15 cellular contexts compared by ENCODE assay signal in the genomic region with DNA sequence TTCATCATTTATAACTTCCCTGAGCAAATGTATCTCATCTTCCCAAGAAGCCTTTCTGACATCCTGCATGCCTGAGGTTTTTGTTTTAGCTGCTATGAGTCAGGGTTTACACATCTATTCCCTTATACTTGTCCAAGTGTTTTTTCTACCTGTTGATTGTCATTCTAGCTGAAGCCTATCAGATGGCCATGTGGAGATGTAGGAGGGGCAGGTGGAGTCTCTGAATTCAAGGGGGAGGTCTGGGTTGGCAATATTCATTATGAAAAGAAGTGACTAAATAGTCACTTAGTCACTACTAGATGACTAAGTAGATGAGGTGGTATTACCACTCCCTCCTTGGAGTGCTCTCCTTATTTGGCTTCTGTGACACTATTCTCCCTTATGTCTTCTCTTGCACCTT. TPM values are rescaled to one million over a fixed set of nuclear protein-coding genes. Genes with fewer than 3 reads are reported as not detected.
DNase-seq lines count a peak whose midpoint lies in the region; ATAC-seq, FAIRE-seq and TF ChIP-seq lines count a peak whose summit lies in the region.
"Had no signal": no experiment of that assay in that cellular context is flagged by ENCODE, and none has a peak within 500 bp of the region (broad histone marks: within the 10 kb centered on the region; RNA-seq: fewer than 3 reads in every experiment).

No MANE protein-coding gene starts in this region.

- H3K36me3 Mint-ChIP-seq in naive thymus-derived CD8-positive, alpha-beta T cell = no peaks in the 10 kb centered on the region
- H3K36me3 Mint-ChIP-seq: memory B cell; stimulated activated naive B cell treated with anti-CD40 and anti-IgM and Interleukin-4, amounts not matched to agents 10 μg/mL and 1 μg/mL and 100 μg/mL, for 72 hours had no signal

- peaks cover 0 to 5% (median 0%) of the 10 kb centered on the region in 4 donors for H3K4me1 Mint-ChIP-seq in naive thymus-derived CD8-positive, alpha-beta T cell
- H3K4me1 Mint-ChIP-seq: memory B cell; stimulated activated naive B cell treated with anti-CD40 and anti-IgM and Interleukin-4, amounts not matched to agents 10 μg/mL and 1 μg/mL and 100 μg/mL, for 72 hours had no signal

- no peaks in the 10 kb centered on the region for H3K9me3 ChIP-seq in HepG2 (ENCODE audit: low read length)
- H3K9me3 ChIP-seq in right lobe of liver = no peaks in the 10 kb centered on the region
- H3K9me3 ChIP-seq in testis = no peaks in the 10 kb centered on the region

- no peak for FAIRE-seq in HepG2 (lab: Jason Lieb, UNC)

- in situ Hi-C loops in HepG2 (cut with HindIII; ENCODE audit: extremely low pct_ligation_motif_present, low pct_unique_long_range_greater_than_20kb) = no loop called here

- no peaks in the 10 kb centered on the region for H3K79me2 ChIP-seq in HepG2 (ENCODE audit: insufficient read depth, low read length)

- ATAC-seq in HepG2 (no peak), right lobe of liver (no peak)
- peak; percentile 99 for ATAC-seq in stimulated activated naive CD8-positive, alpha-beta T cell treated with anti-CD3 and anti-CD28 coated beads, Interleukin-15, Interleukin-2, amounts not matched to agents 100 U/mL and 50 U/mL, for 24 hours
- no peak for ATAC-seq in naive thymus-derived CD8-positive, alpha-beta T cell
- ATAC-seq: sciatic nerve; stimulated activated naive B cell treated with anti-CD40 and anti-IgM and Interleukin-4, amounts not matched to agents 10 μg/mL and 1 μg/mL and 100 μg/mL, for 72 hours had no signal

- CTCF ChIA-PET in HepG2 (lab: Yijun Ruan, JAX; ENCODE audit: low intra/inter-chr PET ratio, low total read pairs) (no interaction called here), RWPE1 (lab: Yijun Ruan, JAX) (no interaction called here)

- H3K4me1 ChIP-seq in HepG2 (ENCODE audit: insufficient read depth, low read length) (no peaks in the 10 kb centered on the region), right lobe of liver (no peaks in the 10 kb centered on the region), testis (no peaks in the 10 kb centered on the region)

- TF ChIP-seq EP300 in HepG2 (IDR thresholded peaks at IDR 0.05; ENCODE audit: low read depth in 2 of 2, low read length in 2 of 2) (no peak), HepG2 (CRISPR knock-in tag; IDR thresholded peaks at IDR 0.05; ENCODE audit: borderline replicate concordance) (no peak)

- POLR2A ChIA-PET in HepG2 (lab: Yijun Ruan, JAX) = no interaction called here
- POLR2A ChIA-PET in RWPE1 (lab: Yijun Ruan, JAX; ENCODE audit: low non-redundant PET) = no interaction called here
- POLR2A ChIA-PET in naive thymus-derived CD8-positive, alpha-beta T cell (lab: Charles Lee) = interaction anchor here (0.7 kb wide), 1 partner anchor 973 kb away, joined by 6 read pairs; no protein-coding TSS in a partner anchor

- peak overlapping the region in 1 of 10 donors; percentile 10 for H3K27ac Mint-ChIP-seq in naive thymus-derived CD8-positive, alpha-beta T cell
- H3K27ac Mint-ChIP-seq: memory B cell; stimulated activated naive B cell treated with anti-CD40 and anti-IgM and Interleukin-4, amounts not matched to agents 10 μg/mL and 1 μg/mL and 100 μg/mL, for 72 hours had no signal

- no peak overlapping the region for H3K4me3 ChIP-seq in HepG2 (replicated peaks in 1 of 3; ENCODE audit: insufficient read depth in 1 of 3, low read depth in 2 of 3, low read length in 3 of 3)
- no peak overlapping the region for H3K4me3 ChIP-seq in right lobe of liver
- no peak overlapping the region for H3K4me3 ChIP-seq in foreskin fibroblast (ENCODE audit: low read depth in 1 of 2, low read length in 2 of 2)
- no peak overlapping the region for H3K4me3 ChIP-seq in testis
- H3K4me3 ChIP-seq: cardiac muscle cell had no signal

- peaks cover 0 to 10% of the 10 kb centered on the region in 2 experiments; a peak in 1 of 5 replicates for H3K27me3 ChIP-seq in HepG2 (ENCODE audit: control insufficient read depth in 1 of 2, insufficient read depth in 2 of 2, low read length in 2 of 2)
- no peaks in the 10 kb centered on the region for H3K27me3 ChIP-seq in right lobe of liver
- H3K27me3 ChIP-seq in testis = no peaks in the 10 kb centered on the region
- H3K27me3 ChIP-seq: cardiac muscle cell had no signal

- no peak overlapping the region for H3K9ac ChIP-seq in HepG2 (ENCODE audit: insufficient read depth, low read depth, low read length)

- DNase-seq in HepG2 (ENCODE audit: low spot score) = no peak
- no peak for DNase-seq in right lobe of liver
- peak; percentile 86 for DNase-seq in RWPE1 (ENCODE audit: low spot score)
- DNase-seq in foreskin fibroblast = peak; percentile 31 to 63
- DNase-seq in stimulated activated naive CD8-positive, alpha-beta T cell treated with anti-CD3 and anti-CD28 coated beads, Interleukin-15, Interleukin-2, amounts not matched to agents 100 U/mL and 50 U/mL, for 24 hours = no peak
- DNase-seq in naive thymus-derived CD8-positive, alpha-beta T cell = no peak
- no peak for DNase-seq in effector CD4-positive, alpha-beta T cell
- DNase-seq in testis = no peak
- DNase-seq: NCI-H748 treated with DMSO at 0.1 percent for 48 hours; stimulated activated naive B cell treated with anti-CD40 and anti-IgM and Interleukin-4, amounts not matched to agents 10 μg/mL and 1 μg/mL and 100 μg/mL, for 72 hours had no signal

- no peaks in the 10 kb centered on the region for H4K20me1 ChIP-seq in HepG2 (ENCODE audit: insufficient read depth, low read length)

- H3K36me3 ChIP-seq in HepG2 (replicated peaks in 1 of 2; ENCODE audit: control insufficient read depth in 1 of 2, insufficient read depth in 2 of 2, low read length in 2 of 2) = no peaks in the 10 kb centered on the region
- H3K36me3 ChIP-seq in right lobe of liver = no peaks in the 10 kb centered on the region
- no peaks in the 10 kb centered on the region for H3K36me3 ChIP-seq in testis (ENCODE audit: low read depth, missing control alignments)
- H3K36me3 ChIP-seq: cardiac muscle cell had no signal

- H3K27ac ChIP-seq in HepG2 (ENCODE audit: extremely low read length, insufficient read depth, low read length) (no peak overlapping the region), right lobe of liver (no peak overlapping the region), RWPE1 (no peak overlapping the region), testis (no peak overlapping the region)
- H3K27ac ChIP-seq: C4-2B, cardiac muscle cell had no signal

- H2AFZ ChIP-seq in HepG2 (ENCODE audit: low read length) = no peak overlapping the region

- TF ChIP-seq RAD21 in HepG2 (CRISPR knock-in tag; IDR thresholded peaks at IDR 0.05) = no peak

- peaks cover 8 to 16% (median 11%) of the 10 kb centered on the region in 5 donors for H3K27me3 Mint-ChIP-seq in naive thymus-derived CD8-positive, alpha-beta T cell

- H3K4me3 Mint-ChIP-seq in naive thymus-derived CD8-positive, alpha-beta T cell = no peak overlapping the region
- H3K4me3 Mint-ChIP-seq: memory B cell; stimulated activated naive B cell treated with anti-CD40 and anti-IgM and Interleukin-4, amounts not matched to agents 10 μg/mL and 1 μg/mL and 100 μg/mL, for 72 hours had no signal

- no TSS peak for BruUV-seq in HepG2 (replicated peaks; lab: Mats Ljungman, UMichigan)

- intact Hi-C loops in HepG2 (cut with micrococcal nuclease; ENCODE audit: unreplicated experiment) (no loop called here), right lobe of liver (cut with DNase I) (no loop called here), testis (cut with DNase I; ENCODE audit: low total_unique reads) (no loop called here)

- TF ChIP-seq CTCF in HepG2 (CRISPR knock-in tag; IDR thresholded peaks at IDR 0.05) (no peak), right lobe of liver (IDR thresholded peaks at IDR 0.05) (no peak), RWPE1 (conservative IDR thresholded peaks at IDR 0.05; ENCODE audit: low read depth) (no peak), foreskin fibroblast (IDR thresholded peaks at IDR 0.05; ENCODE audit: low read depth, low read length) (no peak), testis (IDR thresholded peaks at IDR 0.05) (no peak)

- no peak for TF ChIP-seq POLR2A in HepG2 (IDR thresholded peaks at IDR 0.05; ENCODE audit: insufficient read depth in 1 of 2, low read depth in 2 of 2, low read length in 2 of 2)
- no peak for TF ChIP-seq POLR2A in right lobe of liver (IDR thresholded peaks at IDR 0.05)
- TF ChIP-seq POLR2A in testis (IDR thresholded peaks at IDR 0.05) = no peak

- no peak overlapping the region for H3K4me2 ChIP-seq in HepG2 (ENCODE audit: low read depth, low read length)

- H3K9me3 Mint-ChIP-seq in naive thymus-derived CD8-positive, alpha-beta T cell = no peaks in the 10 kb centered on the region
- H3K9me3 Mint-ChIP-seq: memory B cell had no signal

TF ChIP-seq in HepG2, 621 proteins besides CTCF, POLR2A, EP300 and RAD21 (continues in another document):
- TF ChIP-seq ZNF12 (CRISPR knock-in tag; IDR thresholded peaks at IDR 0.05) = peak; percentile 31; the same call in 1 of the 2 replicates

RNA-seq across cellular contexts. Expression of a gene that starts 52.4 kb away (rescaled TPM):
- 0.90 and 2.5 TPM in 2 replicates for total RNA-seq in HepG2 (2016; rRNA removed; fragmentation: Illumina TruSeq; extraction: Trizol)
- total RNA-seq in HepG2 (2016; cell fraction: cytosol; rRNA removed; fragmentation: Illumina TruSeq; extraction: Trizol; ENCODE audit: low read depth) = 1.3 and 1.5 TPM in 2 replicates
- 1.6 and 1.8 TPM in 2 replicates for total RNA-seq in HepG2 (2016; cell fraction: insoluble cytoplasmic fraction; rRNA removed; fragmentation: Illumina TruSeq; extraction: Trizol)
- total RNA-seq in HepG2 (2016; cell fraction: membrane; rRNA removed; fragmentation: Illumina TruSeq; extraction: Trizol) = 1.2 and 1.8 TPM in 2 replicates
- 3.9 and 4.0 TPM in 2 replicates for total RNA-seq in HepG2 (2016; cell fraction: nucleus; rRNA removed; fragmentation: Illumina TruSeq; extraction: Trizol)
- polyA plus RNA-seq in HepG2 (2011; rRNA removed) = 7.6 and 9.4 TPM in 2 replicates
- polyA plus RNA-seq in HepG2 (2011; cell fraction: cytosol; rRNA removed) = 1.5 and 1.6 TPM in 2 replicates
- 24.4 and 25.3 TPM in 2 replicates for polyA plus RNA-seq in HepG2 (2011; cell fraction: nucleus; rRNA removed)
- 4.1 and 4.2 TPM in 2 replicates for polyA plus RNA-seq in HepG2 (2012)
- polyA plus RNA-seq in HepG2 (2016; cell fraction: cytosol; fragmentation: Illumina TruSeq; extraction: Trizol; ENCODE audit: low read depth) = 0.75 and 1.1 TPM in 2 replicates
- 0.89 and 1.1 TPM in 2 replicates for polyA plus RNA-seq in HepG2 (2016; cell fraction: insoluble cytoplasmic fraction; fragmentation: Illumina TruSeq; extraction: Trizol; ENCODE audit: low read depth)
- 1.0 and 1.3 TPM in 2 replicates for polyA plus RNA-seq in HepG2 (2016; cell fraction: membrane; fragmentation: Illumina TruSeq; extraction: Trizol; ENCODE audit: low read depth)
- polyA plus RNA-seq in HepG2 (2016; cell fraction: nucleus; fragmentation: Illumina TruSeq; extraction: Trizol; ENCODE audit: insufficient read depth, low read depth) = 14.2 and 14.3 TPM in 2 replicates
- 0.70 and 2.1 TPM in 2 replicates for polyA minus RNA-seq in HepG2 (2011; rRNA and poly(A)+ RNA removed; ENCODE audit: low replicate concordance)
- polyA minus RNA-seq in HepG2 (2011; cell fraction: cytosol; rRNA and poly(A)+ RNA removed) = 0.59 TPM in 1 of 2 replicates, not detected in the other
- 4.6 and 6.7 TPM in 2 replicates for polyA minus RNA-seq in HepG2 (2011; cell fraction: nucleus; rRNA and poly(A)+ RNA removed)
- total RNA-seq in right lobe of liver = under 1 TPM in 3 of 6 experiments, not detected in 3; 0.13 to 0.44 (median 0.22) TPM
- total RNA-seq in naive thymus-derived CD8-positive, alpha-beta T cell = under 1 TPM in 1 of 2 experiments, not detected in 1; 0.36 TPM
- polyA plus RNA-seq in naive thymus-derived CD8-positive, alpha-beta T cell = 1 to 10 TPM in 1 of 3 donors, under 1 TPM in 1, not detected in 1; 0.65 to 1.5 TPM
- not detected for total RNA-seq in testis
- polyA plus RNA-seq in testis (ENCODE audit: insufficient read depth, low read depth, low replicate concordance) = 0.51 TPM
- total RNA-seq: glomerular endothelial cell, sciatic nerve had no signal

Comparison
In these comparisons a context has a peak if more than half of its experiments do, and no peak if none do; other contexts are left out.
1. DNase-seq: peak in RWPE1 (single experiment) and foreskin fibroblast (2 of 2); none in HepG2 (single experiment), right lobe of liver (0 of 3), stimulated activated naive CD8-positive, alpha-beta T cell treated with anti-CD3 and anti-CD28 coated beads, Interleukin-15, Interleukin-2, amounts not matched to agents 100 U/mL and 50 U/mL, for 24 hours (single experiment), naive thymus-derived CD8-positive, alpha-beta T cell (0 of 10), effector CD4-positive, alpha-beta T cell (single experiment) and testis (single experiment).